In genomic region chr6:71510057-71510713, GRCh38 we compare ENCODE assay signal across 8 cellular contexts.
A peak's percentile ranks its signal among the peaks of the same experiment; 100 is the strongest.
DNase-seq lines count a peak whose midpoint lies in the region; ATAC-seq and TF ChIP-seq lines count a peak whose summit lies in the region.

No MANE protein-coding gene starts in this region.

- POLR2A ChIA-PET in activated CD8-positive, alpha-beta T cell treated with anti-CD3 and anti-CD28 coated beads for 36 hours (lab: Charles Lee): no interaction called here

- no peaks in the 10 kb centered on the region for H3K27me3 ChIP-seq in right atrium auricular region
- H3K27me3 ChIP-seq in sigmoid colon: no peaks in the 10 kb centered on the region

- WGBS in sigmoid colon, 2 donors: 60 to 62% methylated on average over 5 of the region's 5 CpGs

- no peak overlapping the region for H3K4me3 ChIP-seq in right atrium auricular region
- H3K4me3 ChIP-seq in sigmoid colon: no peak overlapping the region

- no peak overlapping the region for H3K27ac Mint-ChIP-seq in activated CD8-positive, alpha-beta T cell treated with anti-CD3 and anti-CD28 coated beads for 36 hours

- no peak for TF ChIP-seq CTCF in activated CD8-positive, alpha-beta T cell treated with anti-CD3 and anti-CD28 coated beads for 36 hours (IDR thresholded peaks at IDR 0.05)
- TF ChIP-seq CTCF in right atrium auricular region (IDR thresholded peaks at IDR 0.05) (peak; percentile 18 to 74), sigmoid colon (IDR thresholded peaks at IDR 0.05) (peak; percentile 46 to 70 (median 60))

- no peaks in the 10 kb centered on the region for H3K27me3 Mint-ChIP-seq in activated CD8-positive, alpha-beta T cell treated with anti-CD3 and anti-CD28 coated beads for 36 hours

- H3K36me3 Mint-ChIP-seq in activated CD8-positive, alpha-beta T cell treated with anti-CD3 and anti-CD28 coated beads for 36 hours (ENCODE audit: low read depth): no peaks in the 10 kb centered on the region

- intact Hi-C loops in activated CD8-positive, alpha-beta T cell treated with anti-CD3 and anti-CD28 coated beads for 36 hours (cut with micrococcal nuclease): loop anchor here (10.0 kb wide), 1 partner anchor 125 kb away; no protein-coding TSS in a partner anchor
- intact Hi-C loops in sigmoid colon (cut with DNase I): loop anchor here (1.0 to 5.0 kb wide), 2 partner anchors 125 to 223 kb away; partner anchors contain the start of gene OGFRL1

- no peaks in the 10 kb centered on the region for H3K36me3 ChIP-seq in right atrium auricular region
- H3K36me3 ChIP-seq in sigmoid colon: no peaks in the 10 kb centered on the region

- H3K9me3 Mint-ChIP-seq in activated CD8-positive, alpha-beta T cell treated with anti-CD3 and anti-CD28 coated beads for 36 hours: no peaks in the 10 kb centered on the region

- no peaks in the 10 kb centered on the region for H3K4me1 Mint-ChIP-seq in activated CD8-positive, alpha-beta T cell treated with anti-CD3 and anti-CD28 coated beads for 36 hours (ENCODE audit: low read depth)

- H3K4me3 Mint-ChIP-seq in activated CD8-positive, alpha-beta T cell treated with anti-CD3 and anti-CD28 coated beads for 36 hours: no peak overlapping the region

- CTCF ChIA-PET in activated CD8-positive, alpha-beta T cell treated with anti-CD3 and anti-CD28 coated beads for 36 hours (lab: Charles Lee): no interaction called here

- peak in 1 of 4 donors; percentile 10 for TF ChIP-seq EP300 in sigmoid colon (IDR thresholded peaks at IDR 0.05)

- H3K9me3 ChIP-seq in right atrium auricular region (no peaks in the 10 kb centered on the region), sigmoid colon (no peaks in the 10 kb centered on the region)

- ATAC-seq in GM19452 (IDR thresholded peaks at IDR 0.05; ENCODE audit: unreplicated experiment): peak; percentile 80
- ATAC-seq in activated CD8-positive, alpha-beta T cell treated with anti-CD3 and anti-CD28 coated beads for 36 hours: no peak

- DNase-seq in DMS53 (lab: John Stamatoyannopoulos, UW): peak; percentile 91
- peak; percentile 38 for DNase-seq in HS-27A (ENCODE audit: low read depth)
- peak; percentile 3 for DNase-seq in activated CD8-positive, alpha-beta T cell treated with anti-CD3 and anti-CD28 coated beads for 36 hours
- peak; percentile 67 for DNase-seq in right atrium auricular region (ENCODE audit: low spot score)
- peak; percentile 74 for DNase-seq in sigmoid colon
- no peak for DNase-seq in NCI-H510A (lab: John Stamatoyannopoulos, UW)
- DNase-seq in stimulated activated naive CD4-positive, alpha-beta T cell (lab: John Stamatoyannopoulos, UW): no peak

- no peak overlapping the region for H3K27ac ChIP-seq in right atrium auricular region
- H3K27ac ChIP-seq in sigmoid colon: peak overlapping the region in 2 of 4 donors; percentile 8 to 45

- peaks cover 0 to 9% of the 10 kb centered on the region in 2 donors for H3K4me1 ChIP-seq in right atrium auricular region
- peaks cover 0 to 17% (median 12%) of the 10 kb centered on the region in 4 donors for H3K4me1 ChIP-seq in sigmoid colon

- TF ChIP-seq POLR2A in sigmoid colon (IDR thresholded peaks at IDR 0.05): no peak

Comparison
In these comparisons a context has a peak if more than half of its experiments do, and no peak if none do; other contexts are left out.
1. DNase-seq: peak in DMS53 (single experiment), HS-27A (single experiment), activated CD8-positive, alpha-beta T cell treated with anti-CD3 and anti-CD28 coated beads for 36 hours (single experiment), right atrium auricular region (single experiment) and sigmoid colon (single experiment); none in NCI-H510A (single experiment) and stimulated activated naive CD4-positive, alpha-beta T cell (0 of 6).